Comparison of ENCODE assay signal across 1 cellular context in genomic region chr11:102341311-102341710, GRCh38. TPM values are rescaled to one million over a fixed set of nuclear protein-coding genes. Genes with fewer than 3 reads are reported as not detected.
"Had no signal": no experiment of that assay in that cellular context is flagged by ENCODE, and none has a peak within 500 bp of the region (broad histone marks: within the 10 kb centered on the region; RNA-seq: fewer than 3 reads in every experiment).

No MANE protein-coding gene starts in this region.

RNA-seq across cellular contexts. Expression of gene BIRC3, which starts 24.0 kb away (rescaled TPM):
- polyA plus RNA-seq: cardiac muscle cell had no signal
